ENCODE assay signal across 12 cellular contexts in the genomic region with DNA sequence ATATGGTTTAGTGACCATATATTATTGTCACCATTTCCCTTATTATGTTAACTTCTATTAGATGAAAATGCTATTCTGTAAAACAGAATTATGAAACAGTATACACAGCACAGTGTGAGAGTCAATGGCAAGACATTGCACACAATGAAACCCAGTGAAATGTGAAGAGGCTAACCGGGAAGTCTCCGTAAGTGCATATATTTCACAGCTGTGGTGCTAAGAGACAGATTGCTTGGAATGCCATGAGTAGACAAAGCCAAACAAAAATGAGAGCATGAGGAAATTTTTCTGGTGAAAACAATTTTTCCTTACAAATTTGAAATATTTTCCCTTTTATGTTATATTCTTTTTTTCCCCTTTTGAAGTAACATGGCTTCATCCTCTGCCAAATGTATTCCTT. TPM values are rescaled to one million over a fixed set of nuclear protein-coding genes. Genes with fewer than 3 reads are reported as not detected.
DNase-seq lines count a peak whose midpoint lies in the region; ATAC-seq, FAIRE-seq and TF ChIP-seq lines count a peak whose summit lies in the region.
"Had no signal": no experiment of that assay in that cellular context is flagged by ENCODE, and none has a peak within 500 bp of the region (broad histone marks: within the 10 kb centered on the region; RNA-seq: fewer than 3 reads in every experiment).

No MANE protein-coding gene starts in this region.

- H3K9me1 ChIP-seq in keratinocyte (ENCODE audit: control insufficient read depth, extremely low read depth, insufficient read depth, low read length), result no peaks in the 10 kb centered on the region

- H3K9me3 ChIP-seq in DND-41 (ENCODE audit: insufficient read depth, low read length, severe bottlenecking) (no peaks in the 10 kb centered on the region), keratinocyte (ENCODE audit: control insufficient read depth, low read depth, low read length) (no peaks in the 10 kb centered on the region)
- H3K9me3 ChIP-seq: body of pancreas, sigmoid colon had no signal

- H3K36me3 ChIP-seq in DND-41 (ENCODE audit: insufficient read depth, low read length), result no peaks in the 10 kb centered on the region
- H3K36me3 ChIP-seq in keratinocyte (ENCODE audit: control insufficient read depth in 2 of 2, extremely low read depth in 1 of 2, insufficient read depth in 2 of 2, low read length in 2 of 2), result no peaks in the 10 kb centered on the region
- H3K36me3 ChIP-seq: sigmoid colon had no signal

- no peak overlapping the region for H2AFZ ChIP-seq in DND-41 (ENCODE audit: low read depth, low read length)
- H2AFZ ChIP-seq in keratinocyte (ENCODE audit: control insufficient read depth, low read length), result no peak overlapping the region

- H3K27me3 ChIP-seq in DND-41 (ENCODE audit: insufficient read depth, low read length, poor library complexity), result no peaks in the 10 kb centered on the region
- H3K27me3 ChIP-seq in keratinocyte (ENCODE audit: control insufficient read depth, extremely low read depth, insufficient read depth, low read length), result no peaks in the 10 kb centered on the region
- H3K27me3 ChIP-seq: body of pancreas, sigmoid colon had no signal

- intact Hi-C loops in activated B cell treated with CpG ODN at 0.5 μM for 24 hours (cut with micrococcal nuclease), result loop anchor here (1.0 to 5.0 kb wide), 4 partner anchors 47 to 913 kb away; partner anchors contain the start of genes IFNG-AS1 and RAP1B

- H3K79me2 ChIP-seq in DND-41 (ENCODE audit: insufficient read depth, low read length), result no peaks in the 10 kb centered on the region
- H3K79me2 ChIP-seq in keratinocyte (ENCODE audit: control insufficient read depth, insufficient read depth, low read length), result no peaks in the 10 kb centered on the region

- H3K4me1 ChIP-seq in DND-41 (ENCODE audit: insufficient read depth, low read length), result peaks cover 42% of the 10 kb centered on the region
- H3K4me1 ChIP-seq in keratinocyte (ENCODE audit: control insufficient read depth, extremely low read depth, insufficient read depth, low read length), result peaks cover 26% of the 10 kb centered on the region
- H3K4me1 ChIP-seq: body of pancreas, sigmoid colon had no signal

- no peaks in the 10 kb centered on the region for H4K20me1 ChIP-seq in DND-41 (ENCODE audit: insufficient read depth, low read length)
- no peaks in the 10 kb centered on the region for H4K20me1 ChIP-seq in keratinocyte (ENCODE audit: control insufficient read depth, extremely low read depth, insufficient read depth, low read length)

- peaks cover 50% of the 10 kb centered on the region for H3K4me1 Mint-ChIP-seq in activated B cell treated with CpG ODN at 0.5 μM for 24 hours

- dilution Hi-C loops in keratinocyte (cut with MboI; ENCODE audit: extremely low pct_ligation_motif_present, low sequenced_read_pairs), result no loop called here

- peak; percentile 34 for FAIRE-seq in keratinocyte (lab: Jason Lieb, UNC)

- TF ChIP-seq CTCF in DND-41 (IDR thresholded peaks at IDR 0.05; ENCODE audit: borderline replicate concordance, extremely low read depth, low read length, poor library complexity, severe bottlenecking), result no peak
- TF ChIP-seq CTCF in activated B cell treated with CpG ODN at 0.5 μM for 24 hours (IDR thresholded peaks at IDR 0.05), result no peak
- TF ChIP-seq CTCF in keratinocyte (optimal IDR thresholded peaks at IDR 0.05 in 1 of 3, IDR thresholded peaks at IDR 0.05 in 1 of 3, conservative IDR thresholded peaks at IDR 0.05 in 1 of 3; ENCODE audit: extremely low read depth in 1 of 3, insufficient read depth in 2 of 3, low read length in 3 of 3), result no peak

- DNase-seq in AG20443 (ENCODE audit: low spot score) (peak; percentile 39), DND-41 (no peak), activated B cell treated with CpG ODN at 0.5 μM for 24 hours (no peak), keratinocyte (ENCODE audit: low read depth, low spot score) (no peak), occipital lobe (lab: John Stamatoyannopoulos, UW) (no peak), NCI-H187 (lab: John Stamatoyannopoulos, UW) (no peak), T-helper 9 cell (no peak)
- DNase-seq: activated CD8-positive, alpha-beta memory T cell treated with anti-CD3 and anti-CD28 coated beads, Interleukin-2, amount 50 U/mL, for 48 hours; body of pancreas; NCI-H526 treated with DMSO at 0.1 percent for 48 hours; sigmoid colon had no signal

- ATAC-seq in DND-41 (ENCODE audit: insufficient read depth, low read depth) (no peak), activated B cell treated with CpG ODN at 0.5 μM for 24 hours (ENCODE audit: low read depth) (no peak), HG02852 (IDR thresholded peaks at IDR 0.05; ENCODE audit: unreplicated experiment) (no peak)
- ATAC-seq: body of pancreas had no signal

- peaks cover 4% of the 10 kb centered on the region for H3K27me3 Mint-ChIP-seq in activated B cell treated with CpG ODN at 0.5 μM for 24 hours

- CTCF ChIA-PET in activated B cell treated with CpG ODN at 0.5 μM for 24 hours (lab: Charles Lee), result no interaction called here

- H3K9me3 Mint-ChIP-seq in activated B cell treated with CpG ODN at 0.5 μM for 24 hours, result no peaks in the 10 kb centered on the region

- H3K27ac Mint-ChIP-seq in activated B cell treated with CpG ODN at 0.5 μM for 24 hours, result peak overlapping the region; percentile 86

- H3K27ac ChIP-seq in DND-41 (ENCODE audit: low read length), result peak overlapping the region; percentile 34
- peak overlapping the region; percentile 70 for H3K27ac ChIP-seq in keratinocyte (ENCODE audit: control insufficient read depth, insufficient read depth, low read length)
- H3K27ac ChIP-seq: body of pancreas had no signal

- H3K4me2 ChIP-seq in DND-41 (ENCODE audit: insufficient read depth, low read length) (peak overlapping the region; percentile 76), keratinocyte (ENCODE audit: control insufficient read depth, extremely low read depth, insufficient read depth, low read depth, low read length) (peak overlapping the region; percentile 87)

- H3K4me3 Mint-ChIP-seq in activated B cell treated with CpG ODN at 0.5 μM for 24 hours, result peak overlapping the region; percentile 48

- H3K36me3 Mint-ChIP-seq in activated B cell treated with CpG ODN at 0.5 μM for 24 hours (ENCODE audit: low read depth), result no peaks in the 10 kb centered on the region

- POLR2A ChIA-PET in activated B cell treated with CpG ODN at 0.5 μM for 24 hours (lab: Charles Lee), result interaction anchor here (1.2 kb wide), 1 partner anchor 49 kb away, joined by 5 read pairs; the partner anchor contains the start of gene DYRK2

- peak overlapping the region; percentile 28 for H3K9ac ChIP-seq in DND-41 (ENCODE audit: low read depth, low read length)
- no peak overlapping the region for H3K9ac ChIP-seq in keratinocyte (ENCODE audit: control insufficient read depth, extremely low read depth, insufficient read depth, low read length)

- H3K4me3 ChIP-seq in DND-41 (ENCODE audit: low read depth in 1 of 2, low read length in 2 of 2) (peak overlapping the region in 1 of 2 experiments; percentile 49; a peak in 2 of 4 replicates), keratinocyte (ENCODE audit: control insufficient read depth in 2 of 3, extremely low read depth in 1 of 3, insufficient read depth in 2 of 3, low read depth in 1 of 3, low read length in 3 of 3) (peak overlapping the region in 1 of 3 experiments; percentile 41)
- H3K4me3 ChIP-seq: body of pancreas had no signal

RNA-seq across cellular contexts. Expression of gene DYRK2, which starts 49.4 kb away (rescaled TPM):
- total RNA-seq in activated B cell treated with CpG ODN at 0.5 μM for 24 hours (37.6 and 40.3 TPM in 2 replicates), occipital lobe (140 TPM)
- 22.1 to 22.7 TPM (median 22.1 TPM) in 3 replicates for polyA plus RNA-seq in keratinocyte
- 8.7 TPM for polyA plus RNA-seq in keratinocyte (2011; ENCODE audit: low read depth)
- polyA plus RNA-seq in keratinocyte (2011; cell fraction: cytosol; rRNA removed), result 11.9 and 14.9 TPM in 2 replicates
- polyA plus RNA-seq in keratinocyte (2011; cell fraction: nucleus; rRNA removed), result 24.2 and 25.2 TPM in 2 replicates
- 8.5 and 18.2 TPM in 2 replicates for polyA plus RNA-seq in keratinocyte (2012; ENCODE audit: low replicate concordance)
- 37.4 to 53.0 TPM (median 43.3 TPM) in 3 replicates for polyA minus RNA-seq in keratinocyte
- polyA minus RNA-seq in keratinocyte (2011; cell fraction: cytosol; rRNA and poly(A)+ RNA removed), result 15.2 TPM
- 19.2 and 30.8 TPM in 2 replicates for polyA minus RNA-seq in keratinocyte (2011; cell fraction: nucleus; rRNA and poly(A)+ RNA removed)
